ENCODE assay signal across 11 cellular contexts in the genomic region with DNA sequence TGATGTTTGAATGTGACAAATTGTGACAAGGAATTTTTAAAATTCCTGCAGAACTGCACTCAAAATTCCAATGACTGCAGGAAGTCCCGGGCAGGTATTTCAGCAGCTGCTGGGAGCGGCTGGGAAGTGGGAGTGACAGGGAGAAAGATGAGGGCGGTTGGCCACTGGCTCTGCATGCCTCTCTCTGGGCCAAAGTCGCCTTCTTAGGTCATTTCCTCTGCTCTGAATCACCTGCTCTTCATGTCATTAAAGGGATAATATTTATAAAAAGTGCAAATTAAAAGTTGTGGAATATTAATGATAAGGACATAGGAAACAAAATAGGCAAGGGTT.
A peak's percentile ranks its signal among the peaks of the same experiment; 100 is the strongest.
DNase-seq lines count a peak whose midpoint lies in the region; ATAC-seq lines count a peak whose summit lies in the region.
"Had no signal": no experiment of that assay in that cellular context is flagged by ENCODE, and none has a peak within 500 bp of the region (broad histone marks: within the 10 kb centered on the region; RNA-seq: fewer than 3 reads in every experiment).

No MANE protein-coding gene starts in this region.

- no peak for ATAC-seq in stimulated activated effector memory CD8-positive, alpha-beta T cell treated with anti-CD3 and anti-CD28 coated beads, Interleukin-12 subunit alpha, Interleukin-12 subunit beta, amount 100 ng/mL, for 72 hours
- no peak for ATAC-seq in GM18858 (IDR thresholded peaks at IDR 0.05; ENCODE audit: unreplicated experiment)
- ATAC-seq in GM18907 (IDR thresholded peaks at IDR 0.05; ENCODE audit: unreplicated experiment) = no peak

- H3K36me3 Mint-ChIP-seq in stimulated activated effector memory CD8-positive, alpha-beta T cell treated with anti-CD3 and anti-CD28 coated beads, Interleukin-12 subunit alpha, Interleukin-12 subunit beta, amount 100 ng/mL, for 72 hours = peaks cover 12% of the 10 kb centered on the region

- DNase-seq in NCI-H510A treated with DMSO at 0.1 percent for 48 hours (lab: John Stamatoyannopoulos, UW) (peak; percentile 29), NCI-H510A (lab: John Stamatoyannopoulos, UW) (no peak), astrocyte of the hippocampus (ENCODE audit: low read depth, low spot score) (peak; percentile 43), kidney glomerular epithelial cell (lab: John Stamatoyannopoulos, UW) (peak; percentile 65), GM19240 (ENCODE audit: insufficient read length, low spot score) (no peak)
- DNase-seq in stimulated activated effector memory CD8-positive, alpha-beta T cell treated with anti-CD3 and anti-CD28 coated beads, Interleukin-12 subunit alpha, Interleukin-12 subunit beta, amount 100 ng/mL, for 72 hours (ENCODE audit: low spot score in 2 of 2) = no peak
- DNase-seq: anterior cingulate cortex, DMS53, erythroblast had no signal

- no peak overlapping the region for H3K4me3 Mint-ChIP-seq in stimulated activated effector memory CD8-positive, alpha-beta T cell treated with anti-CD3 and anti-CD28 coated beads, Interleukin-12 subunit alpha, Interleukin-12 subunit beta, amount 100 ng/mL, for 72 hours

- no peaks in the 10 kb centered on the region for H3K9me3 Mint-ChIP-seq in stimulated activated effector memory CD8-positive, alpha-beta T cell treated with anti-CD3 and anti-CD28 coated beads, Interleukin-12 subunit alpha, Interleukin-12 subunit beta, amount 100 ng/mL, for 72 hours

- peak overlapping the region; percentile 94 for H3K27ac Mint-ChIP-seq in stimulated activated effector memory CD8-positive, alpha-beta T cell treated with anti-CD3 and anti-CD28 coated beads, Interleukin-12 subunit alpha, Interleukin-12 subunit beta, amount 100 ng/mL, for 72 hours

- H3K4me1 Mint-ChIP-seq in stimulated activated effector memory CD8-positive, alpha-beta T cell treated with anti-CD3 and anti-CD28 coated beads, Interleukin-12 subunit alpha, Interleukin-12 subunit beta, amount 100 ng/mL, for 72 hours = peaks cover 28% of the 10 kb centered on the region

Comparison
In these comparisons a context has a peak if more than half of its experiments do, and no peak if none do; other contexts are left out.
1. DNase-seq: peak in NCI-H510A treated with DMSO at 0.1 percent for 48 hours (single experiment), astrocyte of the hippocampus (single experiment) and kidney glomerular epithelial cell (single experiment); none in NCI-H510A (single experiment), stimulated activated effector memory CD8-positive, alpha-beta T cell treated with anti-CD3 and anti-CD28 coated beads, Interleukin-12 subunit alpha, Interleukin-12 subunit beta, amount 100 ng/mL, for 72 hours (0 of 2) and GM19240 (single experiment).